In the genomic region with DNA sequence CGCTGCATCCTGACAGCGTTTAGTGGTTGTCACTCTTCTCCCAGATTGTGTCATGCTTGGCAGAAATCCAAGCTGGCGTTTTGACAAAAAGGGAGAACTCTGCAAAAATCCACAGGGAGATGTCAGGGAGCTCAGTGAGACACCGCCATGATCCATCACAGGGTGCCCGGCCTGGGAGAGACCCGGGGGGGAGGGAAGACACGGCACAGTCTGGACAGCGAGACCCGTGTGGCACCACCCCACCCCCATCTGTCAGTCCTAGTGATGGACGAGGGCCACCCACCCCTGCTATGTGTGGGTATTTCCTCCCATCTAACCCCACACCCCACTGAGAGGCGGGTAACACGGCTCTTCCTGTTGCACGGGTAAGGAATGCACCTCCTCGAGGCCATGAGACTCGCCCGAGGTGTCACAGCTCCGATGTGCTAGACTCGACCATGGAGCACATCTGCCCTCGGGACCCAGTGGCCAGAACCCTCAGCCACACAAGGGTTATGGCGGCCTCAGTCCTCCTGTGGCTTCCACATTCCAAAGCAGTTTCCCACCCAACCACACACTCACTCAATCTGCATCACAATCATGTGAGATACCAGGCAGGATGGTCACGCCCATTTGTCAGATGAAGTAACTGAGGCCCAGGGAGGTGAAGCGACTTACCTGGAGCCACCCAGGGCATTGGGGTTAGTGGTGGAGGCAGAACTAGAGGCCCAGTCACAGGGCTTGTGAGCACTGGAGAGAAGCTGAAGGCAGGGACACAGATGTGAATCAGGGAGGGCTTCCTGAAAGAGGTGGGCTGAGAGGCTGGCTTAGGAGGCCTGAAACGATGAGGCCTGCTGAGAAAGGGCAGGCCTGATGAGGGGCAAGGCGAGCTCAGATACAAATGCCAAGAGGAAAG, we compare ENCODE assay signal across 12 cellular contexts.
A peak's percentile ranks its signal among the peaks of the same experiment; 100 is the strongest.
DNase-seq lines count a peak whose midpoint lies in the region; ATAC-seq and TF ChIP-seq lines count a peak whose summit lies in the region.
"Had no signal": no experiment of that assay in that cellular context is flagged by ENCODE, and none has a peak within 500 bp of the region (broad histone marks: within the 10 kb centered on the region; RNA-seq: fewer than 3 reads in every experiment).

No MANE protein-coding gene starts in this region.

- POLR2A ChIA-PET in activated CD8-positive, alpha-beta T cell treated with anti-CD3 and anti-CD28 coated beads, Interleukin-2, amount 10 ng/mL, durations not matched to agents 7 days and 5 days (lab: Charles Lee), result no interaction called here
- POLR2A ChIA-PET in activated CD8-positive, alpha-beta T cell treated with anti-CD3 and anti-CD28 coated beads for 36 hours (lab: Charles Lee), result no interaction called here

- no peaks in the 10 kb centered on the region for H3K27me3 ChIP-seq in NT2/D1 (ENCODE audit: insufficient read depth, insufficient read length)

- TF ChIP-seq CTCF in activated CD8-positive, alpha-beta T cell treated with anti-CD3 and anti-CD28 coated beads for 36 hours (IDR thresholded peaks at IDR 0.05), result no peak

- no peak overlapping the region for H3K4me3 Mint-ChIP-seq in activated CD8-positive, alpha-beta T cell treated with anti-CD3 and anti-CD28 coated beads, Interleukin-2, amount 10 ng/mL, durations not matched to agents 7 days and 5 days
- H3K4me3 Mint-ChIP-seq in activated CD8-positive, alpha-beta T cell treated with anti-CD3 and anti-CD28 coated beads for 36 hours, result no peak overlapping the region
- H3K4me3 Mint-ChIP-seq: central memory CD8-positive, alpha-beta T cell had no signal

- CTCF ChIA-PET in activated CD8-positive, alpha-beta T cell treated with anti-CD3 and anti-CD28 coated beads, Interleukin-2, amount 10 ng/mL, durations not matched to agents 7 days and 5 days (lab: Charles Lee), result no interaction called here
- CTCF ChIA-PET in activated CD8-positive, alpha-beta T cell treated with anti-CD3 and anti-CD28 coated beads for 36 hours (lab: Charles Lee), result no interaction called here

- H3K36me3 ChIP-seq in NT2/D1 (ENCODE audit: insufficient read depth, insufficient read length, low read length), result no peaks in the 10 kb centered on the region
- H3K36me3 ChIP-seq: suprapubic skin had no signal

- no peaks in the 10 kb centered on the region for H3K9me3 Mint-ChIP-seq in activated CD8-positive, alpha-beta T cell treated with anti-CD3 and anti-CD28 coated beads, Interleukin-2, amount 10 ng/mL, durations not matched to agents 7 days and 5 days (ENCODE audit: insufficient read depth)
- H3K9me3 Mint-ChIP-seq in activated CD8-positive, alpha-beta T cell treated with anti-CD3 and anti-CD28 coated beads for 36 hours, result peaks cover 7% of the 10 kb centered on the region

- peaks cover 3% of the 10 kb centered on the region for H3K27me3 Mint-ChIP-seq in activated CD8-positive, alpha-beta T cell treated with anti-CD3 and anti-CD28 coated beads, Interleukin-2, amount 10 ng/mL, durations not matched to agents 7 days and 5 days (ENCODE audit: low read depth)
- peaks cover 5% of the 10 kb centered on the region for H3K27me3 Mint-ChIP-seq in activated CD8-positive, alpha-beta T cell treated with anti-CD3 and anti-CD28 coated beads for 36 hours

- intact Hi-C loops in activated CD8-positive, alpha-beta T cell treated with anti-CD3 and anti-CD28 coated beads for 36 hours (cut with micrococcal nuclease), result no loop called here

- H3K9me3 ChIP-seq in NT2/D1 (ENCODE audit: insufficient read depth, low read length), result peaks cover 35% of the 10 kb centered on the region
- H3K9me3 ChIP-seq: suprapubic skin had no signal

- H3K36me3 Mint-ChIP-seq in activated CD8-positive, alpha-beta T cell treated with anti-CD3 and anti-CD28 coated beads, Interleukin-2, amount 10 ng/mL, durations not matched to agents 7 days and 5 days (ENCODE audit: low read depth), result no peaks in the 10 kb centered on the region
- H3K36me3 Mint-ChIP-seq in activated CD8-positive, alpha-beta T cell treated with anti-CD3 and anti-CD28 coated beads for 36 hours (ENCODE audit: low read depth), result no peaks in the 10 kb centered on the region

- peaks cover 14% of the 10 kb centered on the region for H3K4me1 ChIP-seq in NT2/D1 (ENCODE audit: insufficient read depth, insufficient read length)

- no peak overlapping the region for H3K27ac Mint-ChIP-seq in activated CD8-positive, alpha-beta T cell treated with anti-CD3 and anti-CD28 coated beads, Interleukin-2, amount 10 ng/mL, durations not matched to agents 7 days and 5 days
- no peak overlapping the region for H3K27ac Mint-ChIP-seq in activated CD8-positive, alpha-beta T cell treated with anti-CD3 and anti-CD28 coated beads for 36 hours

- H3K9ac ChIP-seq in NT2/D1 (ENCODE audit: insufficient read length, low read depth), result no peak overlapping the region

- no peak for ATAC-seq in activated CD8-positive, alpha-beta T cell treated with anti-CD3 and anti-CD28 coated beads, Interleukin-2, amount 10 ng/mL, durations not matched to agents 7 days and 5 days
- no peak for ATAC-seq in activated CD8-positive, alpha-beta T cell treated with anti-CD3 and anti-CD28 coated beads for 36 hours
- ATAC-seq in HG03342 (IDR thresholded peaks at IDR 0.05; ENCODE audit: unreplicated experiment), result no peak

- H3K4me3 ChIP-seq in NT2/D1 (ENCODE audit: insufficient read length, low read depth), result no peak overlapping the region
- H3K4me3 ChIP-seq: suprapubic skin had no signal

- DNase-seq in activated CD8-positive, alpha-beta T cell treated with anti-CD3 and anti-CD28 coated beads, Interleukin-2, amount 10 ng/mL, durations not matched to agents 7 days and 5 days, result peak; percentile 14
- DNase-seq in activated CD8-positive, alpha-beta T cell treated with anti-CD3 and anti-CD28 coated beads for 36 hours, result no peak
- DNase-seq in NT2/D1 (ENCODE audit: low read depth, low spot score), result peak; percentile 38
- peak; percentile 6 for DNase-seq in globus pallidus (ENCODE audit: low spot score)
- peak; percentile 42 for DNase-seq in ureter (ENCODE audit: low spot score)
- no peak for DNase-seq in G401 (ENCODE audit: low spot score)
- no peak for DNase-seq in SK-N-DZ (ENCODE audit: low spot score)
- DNase-seq: NCI-H1930, SIG-M5 had no signal

- in situ Hi-C loops in G401 (cut with HindIII; ENCODE audit: low sequenced_read_pairs), result no loop called here

- H3K4me1 Mint-ChIP-seq in activated CD8-positive, alpha-beta T cell treated with anti-CD3 and anti-CD28 coated beads, Interleukin-2, amount 10 ng/mL, durations not matched to agents 7 days and 5 days (ENCODE audit: low read depth), result no peaks in the 10 kb centered on the region
- H3K4me1 Mint-ChIP-seq in activated CD8-positive, alpha-beta T cell treated with anti-CD3 and anti-CD28 coated beads for 36 hours (ENCODE audit: low read depth), result no peaks in the 10 kb centered on the region
- H3K4me1 Mint-ChIP-seq: central memory CD8-positive, alpha-beta T cell had no signal

Comparison
In these comparisons a context has a peak if more than half of its experiments do, and no peak if none do; other contexts are left out.
1. DNase-seq: peak in activated CD8-positive, alpha-beta T cell treated with anti-CD3 and anti-CD28 coated beads, Interleukin-2, amount 10 ng/mL, durations not matched to agents 7 days and 5 days (single experiment), NT2/D1 (single experiment), globus pallidus (single experiment) and ureter (single experiment); none in activated CD8-positive, alpha-beta T cell treated with anti-CD3 and anti-CD28 coated beads for 36 hours (single experiment), G401 (single experiment) and SK-N-DZ (single experiment).